8 cellular contexts compared by ENCODE assay signal in genomic region chr3:47475570-47476329, GRCh38. TPM values are rescaled to one million over a fixed set of nuclear protein-coding genes. Genes with fewer than 3 reads are reported as not detected.
DNase-seq lines count a peak whose midpoint lies in the region; ATAC-seq and TF ChIP-seq lines count a peak whose summit lies in the region.

Gene SCAP (minus strand): TSS chr3:47475941. CDS start chr3:47442993, 32,948 bp downstream.

- no peaks in the 10 kb centered on the region for H3K9me3 Mint-ChIP-seq in CD4-positive, alpha-beta T cell
- H3K9me3 Mint-ChIP-seq in activated CD4-positive, alpha-beta memory T cell treated with anti-CD3 and anti-CD28 coated beads for 36 hours = no peaks in the 10 kb centered on the region

- H3K27me3 Mint-ChIP-seq in CD4-positive, alpha-beta T cell = no peaks in the 10 kb centered on the region
- H3K27me3 Mint-ChIP-seq in activated CD4-positive, alpha-beta memory T cell treated with anti-CD3 and anti-CD28 coated beads for 36 hours = no peaks in the 10 kb centered on the region

- H3K9me3 ChIP-seq in CD4-positive, alpha-beta T cell (ENCODE audit: control insufficient read depth, low read length) = no peaks in the 10 kb centered on the region

- TF ChIP-seq POLR2A in lower leg skin (IDR thresholded peaks at IDR 0.05) = no peak

- H3K36me3 Mint-ChIP-seq in CD4-positive, alpha-beta T cell (ENCODE audit: low read depth) = peaks cover 11% of the 10 kb centered on the region
- H3K36me3 Mint-ChIP-seq in activated CD4-positive, alpha-beta memory T cell treated with anti-CD3 and anti-CD28 coated beads for 36 hours = no peaks in the 10 kb centered on the region

- no peaks in the 10 kb centered on the region for H3K27me3 ChIP-seq in CD4-positive, alpha-beta T cell (ENCODE audit: control insufficient read depth, insufficient read depth, low read length)
- no peaks in the 10 kb centered on the region for H3K27me3 ChIP-seq in dorsolateral prefrontal cortex

- DNase-seq in CD4-positive, alpha-beta T cell = peak; percentile 93 to 98 (median 96)
- DNase-seq in NCI-H82 treated with DMSO at 0.1 percent for 48 hours (lab: John Stamatoyannopoulos, UW; ENCODE audit: unreplicated experiment) (peak; percentile 26), dorsolateral prefrontal cortex (peak; percentile 81 to 93 (median 89)), lower leg skin (ENCODE audit: low spot score in 2 of 2) (peak; percentile 89 to 99)
- peak; percentile 97 for DNase-seq in activated CD4-positive, alpha-beta memory T cell treated with anti-CD3 and anti-CD28 coated beads for 36 hours
- peak; percentile 94 to 96 for DNase-seq in stimulated activated CD4-positive, alpha-beta T cell treated with anti-CD3 and anti-CD28 coated beads, Interleukin-4, amount 100 ng/mL, for 4 hours

- peak; percentile 92 for ATAC-seq in CD4-positive, alpha-beta T cell (ENCODE audit: poor library complexity)
- peak; percentile 95 for ATAC-seq in GM19372 (IDR thresholded peaks at IDR 0.05; ENCODE audit: low read depth, unreplicated experiment)
- ATAC-seq in HG03521 (IDR thresholded peaks at IDR 0.05; ENCODE audit: unreplicated experiment) = peak; percentile 93

- H3K27ac Mint-ChIP-seq in CD4-positive, alpha-beta T cell = peak within 1 kb of the TSS; percentile 89
- peak within 1 kb of the TSS; percentile 81 for H3K27ac Mint-ChIP-seq in activated CD4-positive, alpha-beta memory T cell treated with anti-CD3 and anti-CD28 coated beads for 36 hours

- H3K4me3 ChIP-seq in dorsolateral prefrontal cortex (peak within 1 kb of the TSS; percentile 56 to 99 (median 90)), lower leg skin (ENCODE audit: low read depth, poor library complexity, severe bottlenecking) (peak within 1 kb of the TSS; percentile 77)

- CTCF ChIA-PET in CD4-positive, alpha-beta T cell (lab: Charles Lee) = interaction anchor here (0.7 to 5.2 kb wide), 13 partner anchors 9 to 469 kb away, joined by 3 to 51 read pairs (median 4); partner anchors contain the start of genes ELP6 and PTPN23
- CTCF ChIA-PET in activated CD4-positive, alpha-beta memory T cell treated with anti-CD3 and anti-CD28 coated beads for 36 hours (lab: Charles Lee) = interaction anchor here (0.6 to 4.9 kb wide), 15 partner anchors 10 to 502 kb away, joined by 3 to 144 read pairs (median 3); partner anchors contain the start of genes DHX30 and PTPN23

- H3K4me1 Mint-ChIP-seq in CD4-positive, alpha-beta T cell (ENCODE audit: low read depth) = peaks cover 44% of the 10 kb centered on the region
- peaks cover 33% of the 10 kb centered on the region for H3K4me1 Mint-ChIP-seq in activated CD4-positive, alpha-beta memory T cell treated with anti-CD3 and anti-CD28 coated beads for 36 hours (ENCODE audit: low read depth)

- H3K4me3 Mint-ChIP-seq in CD4-positive, alpha-beta T cell = peak within 1 kb of the TSS; percentile 99
- H3K4me3 Mint-ChIP-seq in activated CD4-positive, alpha-beta memory T cell treated with anti-CD3 and anti-CD28 coated beads for 36 hours = peak within 1 kb of the TSS; percentile 86

- H3K27ac ChIP-seq in CD4-positive, alpha-beta T cell (ENCODE audit: low read depth, low read length) = peak within 1 kb of the TSS; percentile 74
- peak within 1 kb of the TSS; percentile 49 to 97 (median 89) for H3K27ac ChIP-seq in dorsolateral prefrontal cortex

- POLR2A ChIA-PET in CD4-positive, alpha-beta T cell (lab: Charles Lee) = interaction anchor here (0.6 to 2.6 kb wide), 7 partner anchors 13 to 496 kb away, joined by 3 to 16 read pairs (median 4); partner anchors contain the start of genes NBEAL2, PTPN23, SETD2 and SMARCC1
- POLR2A ChIA-PET in activated CD4-positive, alpha-beta memory T cell treated with anti-CD3 and anti-CD28 coated beads for 36 hours (lab: Charles Lee) = interaction anchor here (1.5 to 2.1 kb wide), 4 partner anchors 13 to 312 kb away, joined by 3 to 13 read pairs (median 7); partner anchors contain the start of genes PTPN23 and SETD2

- TF ChIP-seq CTCF in CD4-positive, alpha-beta T cell (IDR thresholded peaks at IDR 0.05) = peak; percentile 90
- peak; percentile 78 to 100 (median 98) for TF ChIP-seq CTCF in dorsolateral prefrontal cortex (IDR thresholded peaks at IDR 0.05 in 54 of 56, conservative IDR thresholded peaks at IDR 0.05 in 2 of 56; ENCODE audit: low read depth in 1 of 56, partially characterized antibody in 56 of 56)
- TF ChIP-seq CTCF in lower leg skin (IDR thresholded peaks at IDR 0.05) = peak in 1 of 3 donors; percentile 66

- intact Hi-C loops in CD4-positive, alpha-beta T cell (cut with DNase I, micrococcal nuclease) = loop anchor here (1.0 to 5.0 kb wide), 8 partner anchors 33 to 1617 kb away; partner anchors contain the start of genes ELP6 (in 2 of the 2), CCDC12 (in 1 of the 2), NBEAL2 (in 1 of the 2) and PTPN23 (in 1 of the 2)
- intact Hi-C loops in activated CD4-positive, alpha-beta memory T cell treated with anti-CD3 and anti-CD28 coated beads for 36 hours (cut with micrococcal nuclease) = loop anchor here (1.0 kb wide), 3 partner anchors 38 to 306 kb away; partner anchors contain the start of genes ELP6 and SMARCC1
- intact Hi-C loops in dorsolateral prefrontal cortex (cut with DNase I) = loop anchor here (1.0 to 5.0 kb wide), 6 partner anchors 35 to 95 kb away; partner anchors contain the start of genes ELP6 (in 2 of the 2) and PTPN23 (in 2 of the 2)
- intact Hi-C loops in lower leg skin (cut with DNase I; ENCODE audit: low total_unique reads) = loop anchor here (2.0 kb wide), 1 partner anchor 55 kb away; no protein-coding TSS in a partner anchor

- 3 to 11% methylated on average over 21 to 44 of the region's 88 CpGs for WGBS in lower leg skin, 2 donors

RNA-seq across cellular contexts. Expression of gene SCAP, which starts in this region (rescaled TPM):
- 10 to 100 TPM; 58.3 to 60.3 TPM for total RNA-seq in CD4-positive, alpha-beta T cell
- 10 to 100 TPM; 44.5 to 44.6 TPM for total RNA-seq in activated CD4-positive, alpha-beta memory T cell treated with anti-CD3 and anti-CD28 coated beads for 36 hours
- total RNA-seq in dorsolateral prefrontal cortex (100 to 1,000 TPM in 28 of 120 experiments, 10 to 100 TPM in 92; 68.4 to 123 (median 92.0) TPM), lower leg skin (100 to 1,000 TPM; 100 to 188 (median 123) TPM)

Comparison
In these comparisons a context has a peak if more than half of its experiments do, and no peak if none do; other contexts are left out.
1. Peak in every context shown above with its lines: DNase-seq, ATAC-seq, H3K4me3 ChIP-seq and H3K27ac ChIP-seq.
2. DNase-seq: peak in every context shown above with its lines; median percentile 97 in activated CD4-positive, alpha-beta memory T cell treated with anti-CD3 and anti-CD28 coated beads for 36 hours; 96 in CD4-positive, alpha-beta T cell; 95 in stimulated activated CD4-positive, alpha-beta T cell treated with anti-CD3 and anti-CD28 coated beads, Interleukin-4, amount 100 ng/mL, for 4 hours; 94 in lower leg skin; 89 in dorsolateral prefrontal cortex; 26 in NCI-H82 treated with DMSO at 0.1 percent for 48 hours.